14 cellular contexts compared by ENCODE assay signal in genomic region chr2:71830497-71831207, GRCh38.
DNase-seq lines count a peak whose midpoint lies in the region; ATAC-seq, FAIRE-seq and TF ChIP-seq lines count a peak whose summit lies in the region.
"Had no signal": no experiment of that assay in that cellular context is flagged by ENCODE, and none has a peak within 500 bp of the region (broad histone marks: within the 10 kb centered on the region; RNA-seq: fewer than 3 reads in every experiment).

No MANE protein-coding gene starts in this region.

- H3K36me3 Mint-ChIP-seq in effector memory CD8-positive, alpha-beta T cell (ENCODE audit: insufficient read depth): no peaks in the 10 kb centered on the region
- H3K36me3 Mint-ChIP-seq: activated naive CD4-positive, alpha-beta T cell treated with anti-CD3 and anti-CD28 coated beads, Interleukin-2, amount 50 U/mL, for 24 hours had no signal

- no peak for TF ChIP-seq POLR2A in gastroesophageal sphincter (IDR thresholded peaks at IDR 0.05)

- H3K27me3 ChIP-seq in SJSA1 (replicated peaks) (no peaks in the 10 kb centered on the region), gastroesophageal sphincter (no peaks in the 10 kb centered on the region), skeletal muscle satellite cell (ENCODE audit: control insufficient read depth, insufficient read depth, low read length) (no peaks in the 10 kb centered on the region), pancreas (no peaks in the 10 kb centered on the region)

- TF ChIP-seq CTCF in gastroesophageal sphincter (IDR thresholded peaks at IDR 0.05) (no peak), pancreas (IDR thresholded peaks at IDR 0.05) (no peak)

- peaks cover 38% of the 10 kb centered on the region for H3K4me1 ChIP-seq in SJSA1 (replicated peaks)
- peaks cover 0 to 26% (median 12%) of the 10 kb centered on the region in 3 donors for H3K4me1 ChIP-seq in gastroesophageal sphincter
- H3K4me1 ChIP-seq in skeletal muscle satellite cell (ENCODE audit: control insufficient read depth, insufficient read depth, low read length): peaks cover 40% of the 10 kb centered on the region
- no peaks in the 10 kb centered on the region for H3K4me1 ChIP-seq in pancreas

- peak overlapping the region; percentile 76 for H3K9ac ChIP-seq in skeletal muscle satellite cell (ENCODE audit: low read depth, low read length)

- H3K4me3 ChIP-seq in SJSA1 (no peak overlapping the region), gastroesophageal sphincter (no peak overlapping the region), skeletal muscle satellite cell (ENCODE audit: low read length) (peak overlapping the region; percentile 44), pancreas (no peak overlapping the region)
- H3K4me3 ChIP-seq: lung had no signal

- H3K4me1 Mint-ChIP-seq in effector memory CD8-positive, alpha-beta T cell (ENCODE audit: low read depth in 2 of 2): no peaks in the 10 kb centered on the region
- H3K4me1 Mint-ChIP-seq: activated naive CD4-positive, alpha-beta T cell treated with anti-CD3 and anti-CD28 coated beads, Interleukin-2, amount 50 U/mL, for 24 hours; stimulated activated naive CD8-positive, alpha-beta T cell treated with anti-CD3 and anti-CD28 coated beads, Interleukin-15, amount 100 ng/mL, for 72 hours had no signal

- DNase-seq in ELR (ENCODE audit: low read depth): peak; percentile 31
- no peak for DNase-seq in SJSA1 (ENCODE audit: low read depth in 1 of 2, low spot score in 2 of 2)
- no peak for DNase-seq in pancreas
- DNase-seq in activated T-cell treated with anti-CD3 and anti-CD28 coated beads for 4 hours: no peak
- DNase-seq in KG1 (lab: John Stamatoyannopoulos, UW): no peak
- DNase-seq in effector memory CD8-positive, alpha-beta T cell: no peak
- DNase-seq: activated CD8-positive, alpha-beta memory T cell treated with anti-CD3 and anti-CD28 coated beads, Interleukin-2, amount 50 U/mL, for 4 hours; NCI-H2029; NCI-H526; stimulated activated naive CD8-positive, alpha-beta T cell treated with anti-CD3 and anti-CD28 coated beads, Interleukin-15, amount 100 ng/mL, for 72 hours had no signal

- 48 to 57% methylated on average over 7 to 9 of the region's 9 CpGs for WGBS in gastroesophageal sphincter (ENCODE audit: low coverage in 1 of 2), 2 donors
- WGBS in pancreas, 2 donors: 68 to 81% methylated on average over 9 of the region's 9 CpGs

- no peak overlapping the region for H3K4me3 Mint-ChIP-seq in effector memory CD8-positive, alpha-beta T cell
- H3K4me3 Mint-ChIP-seq: activated naive CD4-positive, alpha-beta T cell treated with anti-CD3 and anti-CD28 coated beads, Interleukin-2, amount 50 U/mL, for 24 hours; stimulated activated naive CD8-positive, alpha-beta T cell treated with anti-CD3 and anti-CD28 coated beads, Interleukin-15, amount 100 ng/mL, for 72 hours had no signal

- peaks cover 0 to 8% of the 10 kb centered on the region in 2 donors for H3K27me3 Mint-ChIP-seq in effector memory CD8-positive, alpha-beta T cell
- H3K27me3 Mint-ChIP-seq: stimulated activated naive CD8-positive, alpha-beta T cell treated with anti-CD3 and anti-CD28 coated beads, Interleukin-15, amount 100 ng/mL, for 72 hours had no signal

- H3K27ac ChIP-seq in SJSA1 (peak overlapping the region; percentile 88), gastroesophageal sphincter (peak overlapping the region; percentile 12 to 79 (median 78)), pancreas (no peak overlapping the region)

- peak overlapping the region in 1 of 2 donors; percentile 13 for H3K27ac Mint-ChIP-seq in effector memory CD8-positive, alpha-beta T cell
- H3K27ac Mint-ChIP-seq: activated naive CD4-positive, alpha-beta T cell treated with anti-CD3 and anti-CD28 coated beads, Interleukin-2, amount 50 U/mL, for 24 hours had no signal

- intact Hi-C loops in pancreas (cut with DNase I): no loop called here

- peaks cover 0 to 2% of the 10 kb centered on the region in 2 donors for H3K9me3 Mint-ChIP-seq in effector memory CD8-positive, alpha-beta T cell
- H3K9me3 Mint-ChIP-seq: activated naive CD4-positive, alpha-beta T cell treated with anti-CD3 and anti-CD28 coated beads, Interleukin-2, amount 50 U/mL, for 24 hours; stimulated activated naive CD8-positive, alpha-beta T cell treated with anti-CD3 and anti-CD28 coated beads, Interleukin-15, amount 100 ng/mL, for 72 hours had no signal

- H3K9me3 ChIP-seq in SJSA1 (replicated peaks) (no peaks in the 10 kb centered on the region), gastroesophageal sphincter (no peaks in the 10 kb centered on the region), skeletal muscle satellite cell (replicated peaks; ENCODE audit: low read length) (peaks cover 3% of the 10 kb centered on the region), pancreas (no peaks in the 10 kb centered on the region)

- peak overlapping the region; percentile 73 for H3K4me2 ChIP-seq in skeletal muscle satellite cell (ENCODE audit: low read length)

- no peak for FAIRE-seq in pancreas (lab: Jason Lieb, UNC)

- no peak for ATAC-seq in gastroesophageal sphincter
- no peak for ATAC-seq in pancreas
- no peak for ATAC-seq in effector memory CD8-positive, alpha-beta T cell (replicated peaks)
- ATAC-seq: stimulated activated naive CD8-positive, alpha-beta T cell treated with anti-CD3 and anti-CD28 coated beads, Interleukin-15, amount 100 ng/mL, for 72 hours had no signal

- no peaks in the 10 kb centered on the region for H3K36me3 ChIP-seq in SJSA1
- no peaks in the 10 kb centered on the region for H3K36me3 ChIP-seq in gastroesophageal sphincter
- no peaks in the 10 kb centered on the region for H3K36me3 ChIP-seq in skeletal muscle satellite cell (ENCODE audit: insufficient read depth, low read length)
- no peaks in the 10 kb centered on the region for H3K36me3 ChIP-seq in pancreas

- no peak for TF ChIP-seq EP300 in gastroesophageal sphincter (IDR thresholded peaks at IDR 0.05)

Comparison
In these comparisons a context has a peak if more than half of its experiments do, and no peak if none do; other contexts are left out.
1. H3K27ac ChIP-seq: peak in SJSA1 (single experiment) and gastroesophageal sphincter (4 of 4); none in pancreas (0 of 4).